1 cellular context compared by ENCODE assay signal in genomic region chr16:29256501-29256981, GRCh38.
TF ChIP-seq lines count a peak whose summit lies in the region.

No MANE protein-coding gene starts in this region.

TF ChIP-seq in HepG2, 621 proteins besides CTCF, POLR2A, EP300 and RAD21 (continued from another document):
- TF ChIP-seq BATF2 (CRISPR knock-in tag; IDR thresholded peaks at IDR 0.05) (peak; percentile 45; the same call in 1 of the 2 replicates), HOXA7 (CRISPR knock-in tag; IDR thresholded peaks at IDR 0.05) (peak; percentile 51; the same call in 1 of the 2 replicates), HNRNPK (IDR thresholded peaks at IDR 0.05; ENCODE audit: low read depth, low read length, poor library complexity, severe bottlenecking) (no peak), MTA1 (CRISPR knock-in tag; IDR thresholded peaks at IDR 0.05; ENCODE audit: borderline replicate concordance) (peak; percentile 43; the same call in 1 of the 2 replicates), MATR3 (CRISPR knock-in tag; IDR thresholded peaks at IDR 0.05) (0 out of 2 replicates have a peak, but pooled peaks have one; percentile 28), RNF219 (CRISPR knock-in tag; IDR thresholded peaks at IDR 0.05) (no peak), ZNF768 (CRISPR knock-in tag; IDR thresholded peaks at IDR 0.05) (peak; percentile 47; the same call in 1 of the 2 replicates)
- TF ChIP-seq, protein P1, sequence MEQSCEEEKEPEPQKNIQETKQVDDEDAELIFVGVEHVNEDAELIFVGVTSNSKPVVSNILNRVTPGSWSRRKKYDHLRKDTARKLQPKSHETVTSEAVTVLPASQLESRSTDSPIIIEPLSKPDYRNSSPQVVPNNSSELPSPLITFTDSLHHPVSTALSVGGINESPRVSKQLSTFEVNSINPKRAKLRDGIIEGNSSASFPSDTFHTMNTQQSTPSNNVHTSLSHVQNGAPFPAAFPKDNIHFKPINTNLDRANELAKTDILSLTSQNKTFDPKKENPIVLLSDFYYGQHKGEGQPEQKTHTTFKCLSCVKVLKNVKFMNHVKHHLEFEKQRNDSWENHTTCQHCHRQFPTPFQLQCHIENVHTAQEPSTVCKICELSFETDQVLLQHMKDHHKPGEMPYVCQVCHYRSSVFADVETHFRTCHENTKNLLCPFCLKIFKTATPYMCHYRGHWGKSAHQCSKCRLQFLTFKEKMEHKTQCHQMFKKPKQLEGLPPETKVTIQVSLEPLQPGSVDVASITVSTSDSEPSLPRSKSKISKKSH (CRISPR knock-in tag; IDR thresholded peaks at IDR 0.05; ENCODE audit: borderline replicate concordance): peak; percentile 61; the same call in 1 of the 2 replicates
- TF ChIP-seq, protein P2, sequence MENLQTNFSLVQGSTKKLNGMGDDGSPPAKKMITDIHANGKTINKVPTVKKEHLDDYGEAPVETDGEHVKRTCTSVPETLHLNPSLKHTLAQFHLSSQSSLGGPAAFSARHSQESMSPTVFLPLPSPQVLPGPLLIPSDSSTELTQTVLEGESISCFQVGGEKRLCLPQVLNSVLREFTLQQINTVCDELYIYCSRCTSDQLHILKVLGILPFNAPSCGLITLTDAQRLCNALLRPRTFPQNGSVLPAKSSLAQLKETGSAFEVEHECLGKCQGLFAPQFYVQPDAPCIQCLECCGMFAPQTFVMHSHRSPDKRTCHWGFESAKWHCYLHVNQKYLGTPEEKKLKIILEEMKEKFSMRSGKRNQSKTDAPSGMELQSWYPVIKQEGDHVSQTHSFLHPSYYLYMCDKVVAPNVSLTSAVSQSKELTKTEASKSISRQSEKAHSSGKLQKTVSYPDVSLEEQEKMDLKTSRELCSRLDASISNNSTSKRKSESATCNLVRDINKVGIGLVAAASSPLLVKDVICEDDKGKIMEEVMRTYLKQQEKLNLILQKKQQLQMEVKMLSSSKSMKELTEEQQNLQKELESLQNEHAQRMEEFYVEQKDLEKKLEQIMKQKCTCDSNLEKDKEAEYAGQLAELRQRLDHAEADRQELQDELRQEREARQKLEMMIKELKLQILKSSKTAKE (CRISPR knock-in tag; IDR thresholded peaks at IDR 0.05; ENCODE audit: borderline replicate concordance): peak; percentile 46; the same call in 1 of the 2 replicates
- TF ChIP-seq, protein P3, sequence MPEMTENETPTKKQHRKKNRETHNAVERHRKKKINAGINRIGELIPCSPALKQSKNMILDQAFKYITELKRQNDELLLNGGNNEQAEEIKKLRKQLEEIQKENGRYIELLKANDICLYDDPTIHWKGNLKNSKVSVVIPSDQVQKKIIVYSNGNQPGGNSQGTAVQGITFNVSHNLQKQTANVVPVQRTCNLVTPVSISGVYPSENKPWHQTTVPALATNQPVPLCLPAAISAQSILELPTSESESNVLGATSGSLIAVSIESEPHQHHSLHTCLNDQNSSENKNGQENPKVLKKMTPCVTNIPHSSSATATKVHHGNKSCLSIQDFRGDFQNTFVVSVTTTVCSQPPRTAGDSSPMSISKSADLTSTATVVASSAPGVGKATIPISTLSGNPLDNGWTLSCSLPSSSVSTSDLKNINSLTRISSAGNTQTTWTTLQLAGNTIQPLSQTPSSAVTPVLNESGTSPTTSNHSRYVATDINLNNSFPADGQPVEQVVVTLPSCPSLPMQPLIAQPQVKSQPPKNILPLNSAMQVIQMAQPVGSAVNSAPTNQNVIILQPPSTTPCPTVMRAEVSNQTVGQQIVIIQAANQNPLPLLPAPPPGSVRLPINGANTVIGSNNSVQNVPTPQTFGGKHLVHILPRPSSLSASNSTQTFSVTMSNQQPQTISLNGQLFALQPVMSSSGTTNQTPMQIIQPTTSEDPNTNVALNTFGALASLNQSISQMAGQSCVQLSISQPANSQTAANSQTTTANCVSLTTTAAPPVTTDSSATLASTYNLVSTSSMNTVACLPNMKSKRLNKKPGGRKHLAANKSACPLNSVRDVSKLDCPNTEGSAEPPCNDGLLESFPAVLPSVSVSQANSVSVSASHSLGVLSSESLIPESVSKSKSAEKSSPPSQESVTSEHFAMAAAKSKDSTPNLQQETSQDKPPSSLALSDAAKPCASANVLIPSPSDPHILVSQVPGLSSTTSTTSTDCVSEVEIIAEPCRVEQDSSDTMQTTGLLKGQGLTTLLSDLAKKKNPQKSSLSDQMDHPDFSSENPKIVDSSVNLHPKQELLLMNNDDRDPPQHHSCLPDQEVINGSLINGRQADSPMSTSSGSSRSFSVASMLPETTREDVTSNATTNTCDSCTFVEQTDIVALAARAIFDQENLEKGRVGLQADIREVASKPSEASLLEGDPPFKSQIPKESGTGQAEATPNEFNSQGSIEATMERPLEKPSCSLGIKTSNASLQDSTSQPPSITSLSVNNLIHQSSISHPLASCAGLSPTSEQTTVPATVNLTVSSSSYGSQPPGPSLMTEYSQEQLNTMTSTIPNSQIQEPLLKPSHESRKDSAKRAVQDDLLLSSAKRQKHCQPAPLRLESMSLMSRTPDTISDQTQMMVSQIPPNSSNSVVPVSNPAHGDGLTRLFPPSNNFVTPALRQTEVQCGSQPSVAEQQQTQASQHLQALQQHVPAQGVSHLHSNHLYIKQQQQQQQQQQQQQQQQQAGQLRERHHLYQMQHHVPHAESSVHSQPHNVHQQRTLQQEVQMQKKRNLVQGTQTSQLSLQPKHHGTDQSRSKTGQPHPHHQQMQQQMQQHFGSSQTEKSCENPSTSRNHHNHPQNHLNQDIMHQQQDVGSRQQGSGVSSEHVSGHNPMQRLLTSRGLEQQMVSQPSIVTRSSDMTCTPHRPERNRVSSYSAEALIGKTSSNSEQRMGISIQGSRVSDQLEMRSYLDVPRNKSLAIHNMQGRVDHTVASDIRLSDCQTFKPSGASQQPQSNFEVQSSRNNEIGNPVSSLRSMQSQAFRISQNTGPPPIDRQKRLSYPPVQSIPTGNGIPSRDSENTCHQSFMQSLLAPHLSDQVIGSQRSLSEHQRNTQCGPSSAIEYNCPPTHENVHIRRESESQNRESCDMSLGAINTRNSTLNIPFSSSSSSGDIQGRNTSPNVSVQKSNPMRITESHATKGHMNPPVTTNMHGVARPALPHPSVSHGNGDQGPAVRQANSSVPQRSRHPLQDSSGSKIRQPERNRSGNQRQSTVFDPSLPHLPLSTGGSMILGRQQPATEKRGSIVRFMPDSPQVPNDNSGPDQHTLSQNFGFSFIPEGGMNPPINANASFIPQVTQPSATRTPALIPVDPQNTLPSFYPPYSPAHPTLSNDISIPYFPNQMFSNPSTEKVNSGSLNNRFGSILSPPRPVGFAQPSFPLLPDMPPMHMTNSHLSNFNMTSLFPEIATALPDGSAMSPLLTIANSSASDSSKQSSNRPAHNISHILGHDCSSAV (CRISPR knock-in tag; IDR thresholded peaks at IDR 0.05; ENCODE audit: borderline replicate concordance): no peak
